17 cellular contexts compared by ENCODE assay signal in the genomic region with DNA sequence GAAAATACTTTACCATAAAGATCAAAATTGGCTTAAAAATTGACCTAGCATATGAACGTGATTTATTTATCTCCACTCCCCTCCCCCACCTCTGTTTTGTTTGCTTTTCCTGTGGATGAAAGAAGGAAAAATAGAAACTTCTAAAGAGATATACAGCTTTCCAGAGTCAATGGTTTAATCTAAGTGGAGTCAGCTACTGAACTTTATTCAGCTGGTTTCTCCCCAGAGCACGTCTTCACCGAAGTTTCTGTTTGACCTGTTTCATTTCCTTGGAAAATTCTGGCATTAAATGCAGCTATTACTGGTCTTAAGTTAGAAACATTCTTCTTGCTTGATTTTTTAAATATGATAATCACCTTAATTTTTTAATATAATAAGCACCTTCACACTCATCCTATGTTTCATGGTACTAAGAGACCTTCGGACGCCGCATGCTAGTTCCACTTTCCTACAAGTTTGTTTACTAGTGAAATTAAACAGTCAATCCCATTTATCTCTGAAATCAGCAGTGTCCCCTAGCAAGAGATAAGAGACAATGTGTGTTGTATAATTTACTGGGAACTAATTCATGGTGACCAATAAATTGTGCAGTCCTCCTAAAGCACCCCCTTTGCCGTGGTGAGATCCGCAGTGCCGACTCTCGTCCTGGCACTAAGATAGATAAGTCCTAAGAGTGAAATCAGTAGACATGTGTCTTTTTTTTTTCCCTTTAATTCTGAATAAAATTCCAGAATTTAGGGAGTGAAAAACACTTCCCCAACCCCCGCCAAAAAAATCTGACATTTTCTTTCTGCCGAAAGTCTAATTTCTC.
"Had no signal": no experiment of that assay in that cellular context is flagged by ENCODE, and none has a peak within 500 bp of the region (broad histone marks: within the 10 kb centered on the region; RNA-seq: fewer than 3 reads in every experiment).

No MANE protein-coding gene starts in this region.

- ATAC-seq: activated CD8-positive, alpha-beta T cell treated with anti-CD3 and anti-CD28 coated beads for 36 hours; heart right ventricle; stimulated activated naive CD8-positive, alpha-beta T cell treated with anti-CD3 and anti-CD28 coated beads, Interleukin-15, amount 100 ng/mL, for 72 hours; T-cell had no signal

- H3K9me3 Mint-ChIP-seq: activated CD8-positive, alpha-beta T cell treated with anti-CD3 and anti-CD28 coated beads for 36 hours; naive B cell; stimulated activated naive CD8-positive, alpha-beta T cell treated with anti-CD3 and anti-CD28 coated beads, Interleukin-15, amount 100 ng/mL, for 72 hours; T-cell had no signal

- H3K27me3 Mint-ChIP-seq: activated CD8-positive, alpha-beta T cell treated with anti-CD3 and anti-CD28 coated beads for 36 hours; naive B cell; progenitor cell of endocrine pancreas; stimulated activated naive CD8-positive, alpha-beta T cell treated with anti-CD3 and anti-CD28 coated beads, Interleukin-15, amount 100 ng/mL, for 72 hours; T-cell had no signal

- H3K36me3 ChIP-seq: ascending aorta, esophagus squamous epithelium, heart right ventricle, left ventricle myocardium inferior, WERI-Rb-1 had no signal

- H3K9me3 ChIP-seq: ascending aorta, esophagus squamous epithelium, heart right ventricle, left ventricle myocardium inferior had no signal

- H3K27ac ChIP-seq: ascending aorta, esophagus squamous epithelium, heart right ventricle, left ventricle myocardium inferior, WERI-Rb-1 had no signal

- H3K4me3 ChIP-seq: esophagus squamous epithelium, left ventricle myocardium inferior had no signal

- DNase-seq: activated CD4-positive, alpha-beta T cell treated with anti-CD3 and anti-CD28 coated beads for 4 hours; activated CD8-positive, alpha-beta memory T cell treated with anti-CD3 and anti-CD28 coated beads, Interleukin-2, amount 50 U/mL, for 48 hours; activated CD8-positive, alpha-beta T cell treated with anti-CD3 and anti-CD28 coated beads for 36 hours; activated naive CD4-positive, alpha-beta T cell; esophagus squamous epithelium; foreskin melanocyte; heart right ventricle; islet precursor cell; left ventricle myocardium inferior; midbrain; naive B cell; stimulated activated CD4-positive, alpha-beta T cell treated with anti-CD3 and anti-CD28 coated beads, Interleukin-4, amount 100 ng/mL, for 4 hours; stimulated activated naive CD8-positive, alpha-beta T cell treated with anti-CD3 and anti-CD28 coated beads, Interleukin-15, amount 100 ng/mL, for 72 hours; T-cell; WERI-Rb-1 had no signal

- H3K4me3 Mint-ChIP-seq: activated CD8-positive, alpha-beta T cell treated with anti-CD3 and anti-CD28 coated beads for 36 hours; naive B cell; stimulated activated naive CD8-positive, alpha-beta T cell treated with anti-CD3 and anti-CD28 coated beads, Interleukin-15, amount 100 ng/mL, for 72 hours; T-cell had no signal

- H3K27me3 ChIP-seq: ascending aorta, esophagus squamous epithelium, heart right ventricle had no signal

- H3K27ac Mint-ChIP-seq: activated CD8-positive, alpha-beta T cell treated with anti-CD3 and anti-CD28 coated beads for 36 hours; progenitor cell of endocrine pancreas; stimulated activated naive CD8-positive, alpha-beta T cell treated with anti-CD3 and anti-CD28 coated beads, Interleukin-15, amount 100 ng/mL, for 72 hours; T-cell had no signal

- H3K4me1 ChIP-seq: ascending aorta, esophagus squamous epithelium had no signal
